In genomic region chr17:19311421-19312215, GRCh38 we compare ENCODE assay signal across 15 cellular contexts. TPM values are rescaled to one million over a fixed set of nuclear protein-coding genes. Genes with fewer than 3 reads are reported as not detected.
DNase-seq lines count a peak whose midpoint lies in the region; ATAC-seq and TF ChIP-seq lines count a peak whose summit lies in the region.
"Had no signal": no experiment of that assay in that cellular context is flagged by ENCODE, and none has a peak within 500 bp of the region (broad histone marks: within the 10 kb centered on the region; RNA-seq: fewer than 3 reads in every experiment).

No MANE protein-coding gene starts in this region.

- H3K27ac ChIP-seq in brain microvascular endothelial cell (peak overlapping the region; percentile 74), temporal lobe (ENCODE audit: low read depth, low read length) (peak overlapping the region; percentile 72)
- H3K27ac ChIP-seq: thoracic aorta had no signal

- peaks cover 6% of the 10 kb centered on the region for H3K36me3 ChIP-seq in brain microvascular endothelial cell (replicated peaks)

- DNase-seq in SIG-M5 treated with dmso at 0.1 percent for 504 hours (lab: John Stamatoyannopoulos, UW; ENCODE audit: unreplicated experiment) = peak; percentile 32
- DNase-seq in SIG-M5 (lab: John Stamatoyannopoulos, UW) = no peak
- DNase-seq in brain microvascular endothelial cell = peak; percentile 39
- DNase-seq in islet precursor cell = peak; percentile 56
- DNase-seq in activated T-cell treated with anti-CD3 and anti-CD28 coated beads, Interleukin-2, amount 50 U/mL, for 72 hours = no peak
- DNase-seq in Kasumi-1 (lab: John Stamatoyannopoulos, UW) = no peak
- DNase-seq: activated B cell treated with CpG ODN at 0.5 μM for 24 hours, H7, hypothalamus, NCI-H1105, NCI-H774 had no signal

- no peak overlapping the region for H3K27ac Mint-ChIP-seq in activated T-cell treated with anti-CD3 and anti-CD28 coated beads, Interleukin-2, amount 50 U/mL, for 72 hours
- H3K27ac Mint-ChIP-seq: activated B cell treated with CpG ODN at 0.5 μM for 24 hours had no signal

- H3K9me3 Mint-ChIP-seq in activated T-cell treated with anti-CD3 and anti-CD28 coated beads, Interleukin-2, amount 50 U/mL, for 72 hours = no peaks in the 10 kb centered on the region
- H3K9me3 Mint-ChIP-seq: activated B cell treated with CpG ODN at 0.5 μM for 24 hours had no signal

- peaks cover 23% of the 10 kb centered on the region for H3K27me3 Mint-ChIP-seq in activated T-cell treated with anti-CD3 and anti-CD28 coated beads, Interleukin-2, amount 50 U/mL, for 72 hours (ENCODE audit: low read depth)
- H3K27me3 Mint-ChIP-seq: activated B cell treated with CpG ODN at 0.5 μM for 24 hours had no signal

- no peaks in the 10 kb centered on the region for H3K36me3 Mint-ChIP-seq in activated T-cell treated with anti-CD3 and anti-CD28 coated beads, Interleukin-2, amount 50 U/mL, for 72 hours (ENCODE audit: insufficient read depth in 2 of 2)

- H3K4me3 ChIP-seq in brain microvascular endothelial cell (ENCODE audit: low read depth, low read length) = no peak overlapping the region
- H3K4me3 ChIP-seq: adrenal gland, thoracic aorta had no signal

- H3K4me3 Mint-ChIP-seq in activated T-cell treated with anti-CD3 and anti-CD28 coated beads, Interleukin-2, amount 50 U/mL, for 72 hours = no peak overlapping the region
- H3K4me3 Mint-ChIP-seq: activated B cell treated with CpG ODN at 0.5 μM for 24 hours had no signal

- in situ Hi-C loops in brain microvascular endothelial cell (cut with HindIII; ENCODE audit: low pct_ligation_motif_present, low sequenced_read_pairs) = no loop called here

- ATAC-seq in HG03135 (IDR thresholded peaks at IDR 0.05; ENCODE audit: unreplicated experiment) = no peak
- ATAC-seq in activated T-cell treated with anti-CD3 and anti-CD28 coated beads, Interleukin-2, amount 50 U/mL, for 72 hours (replicated peaks in 1 of 2) = no peak

- peaks cover 5% of the 10 kb centered on the region for H3K4me1 Mint-ChIP-seq in activated T-cell treated with anti-CD3 and anti-CD28 coated beads, Interleukin-2, amount 50 U/mL, for 72 hours (ENCODE audit: low read depth)

- no peak for TF ChIP-seq CTCF in brain microvascular endothelial cell (IDR thresholded peaks at IDR 0.05; ENCODE audit: low read depth, low read length, missing control alignments)

- no peaks in the 10 kb centered on the region for H3K27me3 ChIP-seq in brain microvascular endothelial cell (replicated peaks)
- H3K27me3 ChIP-seq: adrenal gland had no signal

RNA-seq across cellular contexts. Expression of gene B9D1, which starts 50.9 kb away (rescaled TPM):
- total RNA-seq in temporal lobe = 7.9 TPM
- total RNA-seq in activated T-cell treated with anti-CD3 and anti-CD28 coated beads, Interleukin-2, amount 50 U/mL, for 72 hours = 1 to 10 TPM; 2.4 to 4.3 TPM

Comparison
In these comparisons a context has a peak if more than half of its experiments do, and no peak if none do; other contexts are left out.
1. DNase-seq: peak in SIG-M5 treated with dmso at 0.1 percent for 504 hours (single experiment), brain microvascular endothelial cell (single experiment) and islet precursor cell (single experiment); none in SIG-M5 (single experiment), activated T-cell treated with anti-CD3 and anti-CD28 coated beads, Interleukin-2, amount 50 U/mL, for 72 hours (0 of 2) and Kasumi-1 (0 of 2).